In the genomic region with DNA sequence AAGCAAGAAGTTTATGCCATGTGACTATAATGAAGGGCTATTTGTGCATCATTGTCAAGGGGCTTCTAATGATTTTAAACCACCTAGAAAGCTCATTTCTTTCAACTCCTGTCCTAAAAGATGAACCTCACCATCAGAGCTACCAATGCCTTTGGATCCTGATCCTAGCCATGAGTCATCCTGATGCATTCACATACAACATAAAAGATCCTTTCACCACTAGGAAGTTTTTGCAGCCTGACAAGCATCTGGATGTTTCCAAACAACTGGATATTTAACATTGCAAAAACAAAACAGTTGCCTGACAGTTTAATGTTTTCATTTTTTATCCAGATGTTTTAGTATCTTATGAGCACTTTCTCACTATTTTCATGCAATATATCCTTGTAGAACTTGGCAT, we compare ENCODE assay signal across 19 cellular contexts.
DNase-seq lines count a peak whose midpoint lies in the region; ATAC-seq, FAIRE-seq and TF ChIP-seq lines count a peak whose summit lies in the region.
"Had no signal": no experiment of that assay in that cellular context is flagged by ENCODE, and none has a peak within 500 bp of the region (broad histone marks: within the 10 kb centered on the region; RNA-seq: fewer than 3 reads in every experiment).

No MANE protein-coding gene starts in this region.

- no peaks in the 10 kb centered on the region for H3F3A ChIP-seq in MM.1S (ENCODE audit: insufficient read depth, low read length)

- DNase-seq in A172 (ENCODE audit: low spot score) (peak; percentile 16), HT1080 (ENCODE audit: low read depth) (peak; percentile 68), mammary epithelial cell (peak; percentile 67), frontal cortex (ENCODE audit: low spot score in 2 of 2) (no peak), MM.1S (no peak), GM12891 (ENCODE audit: insufficient read length, low spot score) (no peak), ureter (ENCODE audit: low spot score) (no peak)
- DNase-seq: activated CD4-positive, CD25-positive, alpha-beta regulatory T cell treated with anti-CD3 and anti-CD28 coated beads, Interleukin-2, amount 50 U/mL, for 72 hours; activated gamma-delta T cell; aorta; CD8-positive, alpha-beta memory T cell; glutamatergic neuron; mesendoderm; Right ventricle myocardium superior; thyroid gland had no signal

- no peak overlapping the region for H3K4me2 ChIP-seq in mammary epithelial cell (ENCODE audit: insufficient read depth, low read depth, low read length)
- H3K4me2 ChIP-seq in MM.1S (ENCODE audit: low read depth, low read length) = no peak overlapping the region
- H3K4me2 ChIP-seq: A549 had no signal

- no peak overlapping the region for H2AFZ ChIP-seq in mammary epithelial cell (ENCODE audit: low read depth, low read length)
- H2AFZ ChIP-seq in MM.1S (ENCODE audit: low read length) = no peak overlapping the region

- ATAC-seq in HG02678 (IDR thresholded peaks at IDR 0.05; ENCODE audit: unreplicated experiment) = no peak
- ATAC-seq: A549 had no signal

- in situ Hi-C loops in mammary epithelial cell (cut with MboI; ENCODE audit: low sequenced_read_pairs in 2 of 2) = no loop called here

- intact Hi-C loops in mammary epithelial cell (cut with micrococcal nuclease) = no loop called here

- FAIRE-seq in frontal cortex (lab: Jason Lieb, UNC) (peak; percentile 6), GM12891 (lab: Jason Lieb, UNC) (no peak)
- FAIRE-seq: A549, GM12892 had no signal

- H3K9ac ChIP-seq in mammary epithelial cell (ENCODE audit: insufficient read depth, low read length) (no peak overlapping the region), MM.1S (ENCODE audit: low read length) (no peak overlapping the region)

- H3K27ac ChIP-seq in mammary epithelial cell (ENCODE audit: insufficient read depth, low read depth, low read length) (no peak overlapping the region), MM.1S (ENCODE audit: low read length) (no peak overlapping the region)
- H3K27ac ChIP-seq: A549, right atrium auricular region, thyroid gland had no signal

- no peaks in the 10 kb centered on the region for H4K20me1 ChIP-seq in mammary epithelial cell (ENCODE audit: insufficient read depth, low read length)
- no peaks in the 10 kb centered on the region for H4K20me1 ChIP-seq in MM.1S (ENCODE audit: insufficient read depth, low read length)

- H3K4me3 ChIP-seq in mammary epithelial cell (replicated peaks in 1 of 3; ENCODE audit: insufficient read depth in 1 of 3, low read depth in 2 of 3, low read length in 3 of 3) (no peak overlapping the region), MM.1S (ENCODE audit: low read length) (no peak overlapping the region)
- H3K4me3 ChIP-seq: A549, right atrium auricular region, thyroid gland had no signal

- no peaks in the 10 kb centered on the region for H3K79me2 ChIP-seq in mammary epithelial cell (ENCODE audit: insufficient read depth, low read length)
- H3K79me2 ChIP-seq in MM.1S (ENCODE audit: low read length) = no peaks in the 10 kb centered on the region

- dilution Hi-C loops in mammary epithelial cell (cut with HindIII; ENCODE audit: low sequenced_read_pairs) = no loop called here

- H3K4me1 ChIP-seq in mammary epithelial cell (ENCODE audit: insufficient read depth, low read length) (peaks cover 24% of the 10 kb centered on the region), MM.1S (ENCODE audit: low read length) (no peaks in the 10 kb centered on the region)
- H3K4me1 ChIP-seq: right atrium auricular region, thyroid gland had no signal

- CTCF ChIA-PET in mammary epithelial cell (lab: Charles Lee; ENCODE audit: low non-redundant PET) = no interaction called here

- H3K9me3 ChIP-seq in mammary epithelial cell (replicated peaks; ENCODE audit: insufficient read depth, low read length) (no peaks in the 10 kb centered on the region), MM.1S (replicated peaks; ENCODE audit: insufficient read depth, low read length) (no peaks in the 10 kb centered on the region)
- H3K9me3 ChIP-seq: A549, right atrium auricular region, thyroid gland had no signal

- H3K36me3 ChIP-seq in mammary epithelial cell (ENCODE audit: insufficient read depth, low read length) = no peaks in the 10 kb centered on the region
- no peaks in the 10 kb centered on the region for H3K36me3 ChIP-seq in MM.1S (replicated peaks; ENCODE audit: insufficient read depth, low read length)
- H3K36me3 ChIP-seq: right atrium auricular region, thyroid gland had no signal

- TF ChIP-seq CTCF in mammary epithelial cell (conservative IDR thresholded peaks at IDR 0.05 in 1 of 2, IDR thresholded peaks at IDR 0.05 in 1 of 2; ENCODE audit: extremely low read depth in 1 of 2, insufficient read depth in 1 of 2, low read depth in 1 of 2, low read length in 2 of 2) (no peak), MM.1S (IDR thresholded peaks at IDR 0.05; ENCODE audit: low read length) (no peak)

- H3K9me2 ChIP-seq in MM.1S (replicated peaks; ENCODE audit: insufficient read depth, low read length) = no peaks in the 10 kb centered on the region

- H3K27me3 ChIP-seq in mammary epithelial cell (ENCODE audit: insufficient read depth, low read length) (no peaks in the 10 kb centered on the region), MM.1S (replicated peaks; ENCODE audit: insufficient read depth, low read length) (no peaks in the 10 kb centered on the region)
- H3K27me3 ChIP-seq: right atrium auricular region, thyroid gland had no signal

- no TSS peak for BruUV-seq in mammary epithelial cell (replicated peaks; lab: Mats Ljungman, UMichigan)

- TF ChIP-seq POLR2A in GM12891 (IDR thresholded peaks at IDR 0.05; ENCODE audit: low read depth, low read length) = no peak

TF ChIP-seq in GM12891, 5 proteins besides CTCF, POLR2A, EP300 and RAD21:
- TF ChIP-seq TAF1 (IDR thresholded peaks at IDR 0.05; ENCODE audit: low read depth, low read length) (no peak), POU2F2 (IDR thresholded peaks at IDR 0.05; ENCODE audit: low read depth, low read length) (no peak), POLR2AphosphoS5 (IDR thresholded peaks at IDR 0.05; ENCODE audit: low read depth, low read length) (no peak), SPI1 (IDR thresholded peaks at IDR 0.05; ENCODE audit: low read depth, low read length) (no peak), PAX5 (IDR thresholded peaks at IDR 0.05; ENCODE audit: insufficient read depth, low read length, severe bottlenecking) (no peak)

Comparison
In these comparisons a context has a peak if more than half of its experiments do, and no peak if none do; other contexts are left out.
1. DNase-seq: peak in A172 (single experiment), HT1080 (single experiment) and mammary epithelial cell (single experiment); none in frontal cortex (0 of 2), MM.1S (single experiment), GM12891 (single experiment) and ureter (single experiment).